Comparison of ENCODE assay signal across 1 cellular context in genomic region chr19:46890423-46891170, GRCh38.
TF ChIP-seq lines count a peak whose summit lies in the region.

No MANE protein-coding gene starts in this region.

TF ChIP-seq in HepG2, 621 proteins besides CTCF, POLR2A, EP300 and RAD21 (continued from another document and continues in another):
- no peak for TF ChIP-seq BCLAF1 (IDR thresholded peaks at IDR 0.05)
- TF ChIP-seq NFYB (CRISPR knock-in tag; IDR thresholded peaks at IDR 0.05), result peak; percentile 75
- no peak for TF ChIP-seq GATAD1 (CRISPR knock-in tag; IDR thresholded peaks at IDR 0.05)
- no peak for TF ChIP-seq ZHX2 (IDR thresholded peaks at IDR 0.05; ENCODE audit: low read depth)
- no peak for TF ChIP-seq ZHX2 (CRISPR knock-in tag; IDR thresholded peaks at IDR 0.05; ENCODE audit: borderline replicate concordance)
- TF ChIP-seq ZNF143 (CRISPR knock-in tag; IDR thresholded peaks at IDR 0.05), result no peak
- no peak for TF ChIP-seq CAMTA2 (CRISPR knock-in tag; IDR thresholded peaks at IDR 0.05; ENCODE audit: borderline replicate concordance)
- 0 out of 2 replicates have a peak, but pooled peaks have one; percentile 31 for TF ChIP-seq ZNF580 (CRISPR knock-in tag; IDR thresholded peaks at IDR 0.05; ENCODE audit: borderline replicate concordance, low read depth)
- peak; percentile 53; the same call in 1 of the 2 replicates for TF ChIP-seq MEIS1 (CRISPR knock-in tag; IDR thresholded peaks at IDR 0.05; ENCODE audit: borderline replicate concordance)
- TF ChIP-seq ZNF484 (CRISPR knock-in tag; IDR thresholded peaks at IDR 0.05; ENCODE audit: borderline replicate concordance, low read depth), result no peak
- peak; percentile 95 for TF ChIP-seq SAP130 (CRISPR knock-in tag; IDR thresholded peaks at IDR 0.05; ENCODE audit: low read depth)
- no peak for TF ChIP-seq ZBTB38 (CRISPR knock-in tag; IDR thresholded peaks at IDR 0.05)
- peak; percentile 83; the same call in 1 of the 2 replicates for TF ChIP-seq SALL1 (CRISPR knock-in tag; IDR thresholded peaks at IDR 0.05)
- peak; percentile 67; the same call in 1 of the 2 replicates for TF ChIP-seq YEATS2 (CRISPR knock-in tag; IDR thresholded peaks at IDR 0.05; ENCODE audit: borderline replicate concordance)
- no peak for TF ChIP-seq ZNF333 (CRISPR knock-in tag; IDR thresholded peaks at IDR 0.05; ENCODE audit: borderline replicate concordance)
- no peak for TF ChIP-seq CC2D1A (CRISPR knock-in tag; IDR thresholded peaks at IDR 0.05)
- peak; percentile 67; the same call in 1 of the 2 replicates for TF ChIP-seq SIX4 (CRISPR knock-in tag; IDR thresholded peaks at IDR 0.05)
- TF ChIP-seq MYPOP (CRISPR knock-in tag; IDR thresholded peaks at IDR 0.05), result peak; percentile 62; the same call in 1 of the 2 replicates
- TF ChIP-seq ATAD3A (CRISPR knock-in tag; IDR thresholded peaks at IDR 0.05), result no peak
- TF ChIP-seq ZNF83 (CRISPR knock-in tag; IDR thresholded peaks at IDR 0.05; ENCODE audit: borderline replicate concordance), result no peak
- peak; percentile 56; the same call in 1 of the 2 replicates for TF ChIP-seq ERF (CRISPR knock-in tag; IDR thresholded peaks at IDR 0.05)
- TF ChIP-seq HOXA7 (CRISPR knock-in tag; IDR thresholded peaks at IDR 0.05), result no peak
- no peak for TF ChIP-seq POLR2AphosphoS2 (IDR thresholded peaks at IDR 0.05; ENCODE audit: low read depth, low read length)
- no peak for TF ChIP-seq ZNF687 (CRISPR knock-in tag; IDR thresholded peaks at IDR 0.05)
- TF ChIP-seq HMGXB3 (CRISPR knock-in tag; IDR thresholded peaks at IDR 0.05; ENCODE audit: borderline replicate concordance), result no peak
- TF ChIP-seq NR1H2 (CRISPR knock-in tag; IDR thresholded peaks at IDR 0.05; ENCODE audit: borderline replicate concordance, low read depth), result no peak
- TF ChIP-seq PRDM4 (CRISPR knock-in tag; IDR thresholded peaks at IDR 0.05; ENCODE audit: borderline replicate concordance), result no peak
- TF ChIP-seq KAT8 (CRISPR knock-in tag; IDR thresholded peaks at IDR 0.05), result peak; percentile 77
- no peak for TF ChIP-seq RBM39 (IDR thresholded peaks at IDR 0.05; ENCODE audit: low read depth, low read length, poor library complexity, severe bottlenecking)
- TF ChIP-seq ISX (CRISPR knock-in tag; conservative IDR thresholded peaks at IDR 0.05), result no peak
- peak; percentile 51; the same call in 1 of the 2 replicates for TF ChIP-seq ZKSCAN1 (IDR thresholded peaks at IDR 0.05; ENCODE audit: low read length)
- TF ChIP-seq SKIL (CRISPR knock-in tag; IDR thresholded peaks at IDR 0.05; ENCODE audit: borderline replicate concordance), result 0 out of 2 replicates have a peak, but pooled peaks have one; percentile 7
- TF ChIP-seq MIXL1 (CRISPR knock-in tag; IDR thresholded peaks at IDR 0.05), result peak; percentile 92
- peak; percentile 81 for TF ChIP-seq ZMYM4 (CRISPR knock-in tag; IDR thresholded peaks at IDR 0.05)
- no peak for TF ChIP-seq RARG (CRISPR knock-in tag; IDR thresholded peaks at IDR 0.05; ENCODE audit: low read depth)
